Comparison of ENCODE assay signal across 8 cellular contexts in the genomic region with DNA sequence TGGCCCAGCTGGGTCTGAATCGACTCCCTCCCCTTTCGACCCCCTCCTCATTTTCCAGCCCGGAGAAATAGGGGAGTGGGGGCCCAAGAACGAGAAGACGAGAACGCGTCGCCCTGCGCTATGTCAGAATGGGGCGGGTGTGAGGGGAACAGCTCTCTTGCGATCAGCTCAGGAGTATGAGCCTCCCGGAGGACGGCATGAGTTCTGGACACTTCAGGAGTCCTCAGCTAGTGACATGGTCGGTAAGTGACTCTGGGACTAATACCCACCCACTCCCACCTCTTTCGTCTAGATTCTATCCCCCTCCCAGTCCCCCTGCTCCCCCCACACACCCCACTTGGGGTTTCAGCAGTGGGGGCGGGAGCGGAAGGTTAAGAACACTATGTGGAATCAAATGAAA. TPM values are rescaled to one million over a fixed set of nuclear protein-coding genes. Genes with fewer than 3 reads are reported as not detected.
DNase-seq lines count a peak whose midpoint lies in the region; ATAC-seq and TF ChIP-seq lines count a peak whose summit lies in the region.

No MANE protein-coding gene starts in this region.

- TF ChIP-seq CTCF in AG10803 (conservative IDR thresholded peaks at IDR 0.05; ENCODE audit: low read length) (no peak), endodermal cell (conservative IDR thresholded peaks at IDR 0.05) (no peak)

- no peaks in the 10 kb centered on the region for H3K4me1 ChIP-seq in endodermal cell (ENCODE audit: control insufficient read depth, insufficient read depth, low read length)

- H3K27ac ChIP-seq in endodermal cell (ENCODE audit: low read depth, low read length) = no peak overlapping the region

- H3K27me3 ChIP-seq in endodermal cell (ENCODE audit: control insufficient read depth, insufficient read depth, low read length, poor library complexity, severe bottlenecking) = no peaks in the 10 kb centered on the region

- peaks cover 31% of the 10 kb centered on the region for H3K9me3 Mint-ChIP-seq in endodermal cell
- no peaks in the 10 kb centered on the region for H3K9me3 Mint-ChIP-seq in naive B cell

- peaks cover 14% of the 10 kb centered on the region for H3K4me1 Mint-ChIP-seq in endodermal cell
- peaks cover 32 to 36% (median 36%) of the 10 kb centered on the region in 3 donors for H3K4me1 Mint-ChIP-seq in naive B cell

- H3K4me3 ChIP-seq in AG10803 (ENCODE audit: low read length) (peak overlapping the region; percentile 37), endodermal cell (ENCODE audit: low read length) (peak overlapping the region; percentile 91)

- H3K9ac ChIP-seq in endodermal cell (ENCODE audit: extremely low read depth, low read length, poor library complexity, severe bottlenecking) = peak overlapping the region; percentile 71

- in situ Hi-C loops in KBM-7 (cut with MboI; ENCODE audit: low pct_unique_long_range_greater_than_20kb, low sequenced_read_pairs) = no loop called here

- H3K36me3 Mint-ChIP-seq in endodermal cell (ENCODE audit: low read depth) (peaks cover 7% of the 10 kb centered on the region), naive B cell (no peaks in the 10 kb centered on the region)

- no peak for DNase-seq in AG10803 (ENCODE audit: low read depth)
- peak; percentile 48 for DNase-seq in endodermal cell
- no peak for DNase-seq in naive B cell
- no peak for DNase-seq in KBM-7

- peaks cover 23% of the 10 kb centered on the region for H3K36me3 ChIP-seq in endodermal cell (ENCODE audit: control insufficient read depth, insufficient read depth, low read length)

- peak; percentile 11 for ATAC-seq in HG03432 (IDR thresholded peaks at IDR 0.05; ENCODE audit: unreplicated experiment)
- no peak for ATAC-seq in naive B cell (ENCODE audit: low read depth in 2 of 2)
- no peak for ATAC-seq in GM18520 (IDR thresholded peaks at IDR 0.05; ENCODE audit: unreplicated experiment)
- no peak for ATAC-seq in GM21447 (IDR thresholded peaks at IDR 0.05; ENCODE audit: unreplicated experiment)
- ATAC-seq in HG03460 (IDR thresholded peaks at IDR 0.05; ENCODE audit: unreplicated experiment) = no peak

- H3K27ac Mint-ChIP-seq in endodermal cell = peak overlapping the region; percentile 31
- peak overlapping the region; percentile 88 to 94 (median 92) for H3K27ac Mint-ChIP-seq in naive B cell

- H3K9me3 ChIP-seq in endodermal cell (ENCODE audit: control insufficient read depth, low read length) = no peaks in the 10 kb centered on the region

- H3K4me3 Mint-ChIP-seq in endodermal cell (peak overlapping the region; percentile 81), naive B cell (peak overlapping the region; percentile 93 to 96 (median 94))

- H3K27me3 Mint-ChIP-seq in endodermal cell (ENCODE audit: insufficient read depth) (no peaks in the 10 kb centered on the region), naive B cell (no peaks in the 10 kb centered on the region)

- 0% methylated on average over 10 of the region's 17 CpGs; no CpG with 5 or more reads in 1 of the 2 experiments for WGBS in endodermal cell (ENCODE audit: insufficient coverage in 1 of 2, insufficient read length in 1 of 2), 2 experiments

RNA-seq across cellular contexts. Expression of a gene that starts 0.9 kb away (rescaled TPM):
- total RNA-seq in endodermal cell = 100 to 1,000 TPM in 1 of 2 donors, 10 to 100 TPM in 1; 62.6 to 110 TPM
- 27.9 TPM for polyA plus RNA-seq in endodermal cell (2013, experiment 1 of 2)
- 37.7 TPM for polyA plus RNA-seq in endodermal cell (2013, experiment 2 of 2)
- polyA plus RNA-seq in naive B cell (ENCODE audit: low read depth in 6 of 6) = 10 to 100 TPM in 5 of 6 donors, 1 to 10 TPM in 1; 6.8 to 20.7 (median 12.6) TPM
